In the genomic region with DNA sequence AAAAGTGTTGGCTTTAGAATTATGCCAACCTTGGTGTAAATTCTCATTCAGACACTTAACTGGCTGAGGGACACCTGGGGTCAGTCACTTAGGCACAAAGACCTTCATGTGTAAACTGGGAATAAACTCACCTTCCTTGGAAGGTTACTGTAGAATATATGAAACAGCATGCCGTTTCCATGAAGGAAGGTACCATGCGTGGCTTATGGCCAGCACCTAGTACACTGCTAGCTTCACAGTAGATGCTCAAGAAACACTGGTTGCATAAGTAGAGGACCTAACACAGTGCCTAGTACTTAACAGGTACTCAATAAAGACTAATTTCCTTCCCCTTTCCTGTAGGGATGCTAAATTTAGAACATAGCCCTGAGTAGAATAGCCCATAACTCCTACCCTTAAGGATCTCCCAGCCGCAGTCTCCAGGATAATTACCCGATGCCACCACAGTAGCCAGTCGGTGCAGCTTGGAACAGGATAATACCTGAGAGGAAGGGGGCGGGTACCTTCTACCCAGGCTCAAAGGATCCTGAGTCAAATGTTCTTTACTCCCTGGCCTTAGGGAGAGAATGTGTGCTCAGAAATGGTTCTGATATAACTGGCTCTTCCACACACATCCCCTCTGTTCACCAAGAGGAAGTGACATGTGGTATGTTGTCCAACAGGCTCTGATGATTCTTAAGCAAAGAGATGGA, we compare ENCODE assay signal across 7 cellular contexts. TPM values are rescaled to one million over a fixed set of nuclear protein-coding genes. Genes with fewer than 3 reads are reported as not detected.
A peak's percentile ranks its signal among the peaks of the same experiment; 100 is the strongest.
DNase-seq lines count a peak whose midpoint lies in the region; ATAC-seq, FAIRE-seq and TF ChIP-seq lines count a peak whose summit lies in the region.

No MANE protein-coding gene starts in this region.

- peak overlapping the region; percentile 95 to 96 for H3K27ac Mint-ChIP-seq in T-cell

- peak overlapping the region; percentile 74 for H3K27ac ChIP-seq in HUES48 (ENCODE audit: low read depth, low read length)
- H3K27ac ChIP-seq in small intestine (ENCODE audit: low read depth in 1 of 2, low read length in 1 of 2), result peak overlapping the region; percentile 99 to 100

- WGBS in small intestine, 3 donors, result 22 to 47% (median 35%) methylated on average over 6 of the region's 6 CpGs

- FAIRE-seq in small intestine (lab: Jason Lieb, UNC), result no peak

- DNase-seq in T-cell (no peak), fibroblast of villous mesenchyme (ENCODE audit: low read depth) (no peak), small intestine (peak; percentile 65), GF-D8 (lab: John Stamatoyannopoulos, UW) (no peak), NCI-H524 treated with DMSO at 0.1 percent for 48 hours (lab: John Stamatoyannopoulos, UW) (no peak)
- no peak for DNase-seq in stimulated activated naive CD4-positive, alpha-beta T cell (lab: John Stamatoyannopoulos, UW)

- peak overlapping the region; percentile 48 to 96 (median 92) for H3K4me3 Mint-ChIP-seq in T-cell

- no peak for TF ChIP-seq CTCF in fibroblast of villous mesenchyme (IDR thresholded peaks at IDR 0.05; ENCODE audit: insufficient read depth, low read depth, low read length)

- H3K9me3 ChIP-seq in HUES48 (ENCODE audit: control insufficient read depth, insufficient read depth, low read length), result no peaks in the 10 kb centered on the region
- no peaks in the 10 kb centered on the region for H3K9me3 ChIP-seq in small intestine (ENCODE audit: control insufficient read depth, low read depth)

- H3K27me3 ChIP-seq in HUES48 (ENCODE audit: control insufficient read depth, insufficient read depth, low read length), result no peaks in the 10 kb centered on the region
- no peaks in the 10 kb centered on the region for H3K27me3 ChIP-seq in small intestine (ENCODE audit: control insufficient read depth in 2 of 2, insufficient read depth in 2 of 2, low read length in 2 of 2)

- no peaks in the 10 kb centered on the region for H3K9me3 Mint-ChIP-seq in T-cell

- ATAC-seq in T-cell (replicated peaks in 1 of 4), result no peak

- H3K4me1 Mint-ChIP-seq in T-cell, result peaks cover 76 to 83% (median 82%) of the 10 kb centered on the region in 3 donors

- peak overlapping the region; percentile 80 for H3K4me3 ChIP-seq in HUES48 (ENCODE audit: low read depth, low read length)
- peak overlapping the region; percentile 92 for H3K4me3 ChIP-seq in fibroblast of villous mesenchyme (ENCODE audit: low read depth, low read length)
- H3K4me3 ChIP-seq in small intestine (ENCODE audit: low read depth in 1 of 2, low read length in 2 of 2), result peak overlapping the region in 1 of 2 donors; percentile 93

- H3K9ac ChIP-seq in HUES48 (ENCODE audit: low read depth, low read length), result no peak overlapping the region

- POLR2A ChIA-PET in T-cell (lab: Charles Lee), result no interaction called here

- H3K36me3 Mint-ChIP-seq in T-cell, result peaks cover 17% of the 10 kb centered on the region

- H3K4me1 ChIP-seq in HUES48 (ENCODE audit: control insufficient read depth, insufficient read depth, low read length) (peaks cover 47% of the 10 kb centered on the region), small intestine (ENCODE audit: control insufficient read depth in 2 of 2, insufficient read depth in 1 of 2, low read depth in 1 of 2, low read length in 1 of 2) (peaks cover 12 to 36% of the 10 kb centered on the region in 2 donors)

- H3K36me3 ChIP-seq in HUES48 (ENCODE audit: control insufficient read depth, insufficient read depth, low read length) (peaks cover 38% of the 10 kb centered on the region), small intestine (ENCODE audit: control insufficient read depth in 2 of 2, insufficient read depth in 2 of 2, low read length in 2 of 2) (peaks cover 0 to 4% of the 10 kb centered on the region in 2 donors)

- H3K27me3 Mint-ChIP-seq in T-cell, result no peaks in the 10 kb centered on the region

- CTCF ChIA-PET in T-cell (lab: Charles Lee), result interaction anchor here (0.6 to 9.4 kb wide), 6 partner anchors 9 to 159 kb away, joined by 3 to 282 read pairs (median 4); no protein-coding TSS in a partner anchor

RNA-seq across cellular contexts. Expression of a gene that starts 3.6 kb away (rescaled TPM):
- 10 to 100 TPM; 26.6 to 33.8 (median 27.7) TPM for total RNA-seq in T-cell
- total RNA-seq in fibroblast of villous mesenchyme, result 82.8 and 113 TPM in 2 replicates
- polyA plus RNA-seq in small intestine, result 100 to 1,000 TPM in 1 of 3 donors, 10 to 100 TPM in 2; 79.7 to 160 (median 92.8) TPM

RNA-seq across cellular contexts. Expression of a gene that starts 20.0 kb away (rescaled TPM):
- 1 to 10 TPM in 4 of 5 donors, under 1 TPM in 1; 0.99 to 3.0 (median 1.4) TPM for total RNA-seq in T-cell
- total RNA-seq in fibroblast of villous mesenchyme, result 35.4 and 62.2 TPM in 2 replicates
- 10 to 100 TPM in 1 of 3 donors, 1 to 10 TPM in 1, under 1 TPM in 1; 0.81 to 27.8 (median 2.5) TPM for polyA plus RNA-seq in small intestine
